10 cellular contexts compared by ENCODE assay signal in genomic region chr6:75579951-75580350, GRCh38. TPM values are rescaled to one million over a fixed set of nuclear protein-coding genes. Genes with fewer than 3 reads are reported as not detected.
DNase-seq lines count a peak whose midpoint lies in the region; ATAC-seq, FAIRE-seq and TF ChIP-seq lines count a peak whose summit lies in the region.
"Had no signal": no experiment of that assay in that cellular context is flagged by ENCODE, and none has a peak within 500 bp of the region (broad histone marks: within the 10 kb centered on the region; RNA-seq: fewer than 3 reads in every experiment).

No MANE protein-coding gene starts in this region.

- no peak for TF ChIP-seq CTCF in K562 (IDR thresholded peaks at IDR 0.05 in 2 of 3, conservative IDR thresholded peaks at IDR 0.05 in 1 of 3; ENCODE audit: insufficient read depth in 2 of 3, low read depth in 1 of 3, low read length in 3 of 3)

- no peak overlapping the region for H3K4me2 ChIP-seq in K562 (ENCODE audit: insufficient read depth, low read length)

- H3K79me2 ChIP-seq in K562 (ENCODE audit: control insufficient read depth, insufficient read depth, low read length): no peaks in the 10 kb centered on the region

- TF ChIP-seq EP300 in K562 (IDR thresholded peaks at IDR 0.05; ENCODE audit: low read length): no peak

- no peaks in the 10 kb centered on the region for H3K36me3 ChIP-seq in K562 (ENCODE audit: control insufficient read depth, insufficient read depth, low read length)

- POLR2A ChIA-PET in K562 (lab: Yijun Ruan, JAX): no interaction called here

- H3K9me1 ChIP-seq in K562 (ENCODE audit: control insufficient read depth, insufficient read depth, low read length): no peaks in the 10 kb centered on the region

- FAIRE-seq in GM18507 (lab: Jason Lieb, UNC) (peak; percentile 68), K562 (lab: Jason Lieb, UNC) (no peak), frontal cortex (lab: Jason Lieb, UNC) (no peak)

- no peaks in the 10 kb centered on the region for H4K20me1 ChIP-seq in K562 (replicated peaks; ENCODE audit: control insufficient read depth, insufficient read depth, low read length)

- 5% methylated on average over 4 of the region's 4 CpGs for WGBS in K562 (ENCODE audit: insufficient coverage, low coverage, missing lambda C conversion rate)

- no peaks in the 10 kb centered on the region for H3K4me1 ChIP-seq in K562 (replicated peaks in 1 of 2; ENCODE audit: control insufficient read depth in 2 of 2, insufficient read depth in 2 of 2, low read length in 2 of 2)

- TF ChIP-seq RAD21 in K562 (CRISPR knock-in tag; conservative IDR thresholded peaks at IDR 0.05 in 1 of 2, IDR thresholded peaks at IDR 0.05 in 1 of 2): no peak

- no peak for TF ChIP-seq POLR2A in K562 (conservative IDR thresholded peaks at IDR 0.05)

- peak; percentile 79 for ATAC-seq in GM19463 (IDR thresholded peaks at IDR 0.05; ENCODE audit: unreplicated experiment)
- ATAC-seq in HG03060 (IDR thresholded peaks at IDR 0.05; ENCODE audit: low read depth, unreplicated experiment): peak; percentile 79
- ATAC-seq in K562: 0 out of 3 replicates have a peak, but pooled peaks have one; percentile 33
- ATAC-seq: left lobe of liver had no signal

- no peak overlapping the region for H3K27ac ChIP-seq in K562 (ENCODE audit: extremely low read depth, low read depth, low read length)

- H3K27me3 ChIP-seq in K562 (ENCODE audit: control insufficient read depth in 2 of 2, insufficient read depth in 2 of 2, low read length in 2 of 2): no peaks in the 10 kb centered on the region

- DNase-seq in GM18507 (ENCODE audit: extremely low spot score, insufficient read length, low read depth): no peak
- DNase-seq in K562 (ENCODE audit: extremely low read depth in 1 of 4, low spot score in 3 of 4): no peak
- no peak for DNase-seq in frontal cortex (ENCODE audit: low spot score in 2 of 2)
- DNase-seq in RPMI8226: no peak
- no peak for DNase-seq in hepatic stellate cell (ENCODE audit: low spot score)
- DNase-seq in NAMALWA (ENCODE audit: low spot score): no peak
- DNase-seq: NCI-H2171 treated with DMSO at 0.1 percent for 48 hours had no signal

- CTCF ChIA-PET in K562 (lab: Yijun Ruan, JAX; ENCODE audit: low intra/inter-chr PET ratio): no interaction called here

- no peak overlapping the region for H2AFZ ChIP-seq in K562 (ENCODE audit: low read depth, low read length)

- BruUV-seq in K562 (replicated peaks; lab: Mats Ljungman, UMichigan): no TSS peak

- H3K4me3 ChIP-seq in K562: no peak overlapping the region

- no peak overlapping the region for H3K9ac ChIP-seq in K562 (ENCODE audit: insufficient read depth in 1 of 2, low read depth in 2 of 2, low read length in 2 of 2)

- in situ Hi-C loops in K562 (cut with MboI): no loop called here

- no peaks in the 10 kb centered on the region for H3K9me3 ChIP-seq in K562 (replicated peaks; ENCODE audit: control insufficient read depth, insufficient read depth, low read depth, low read length)

- intact Hi-C loops in K562 (cut with micrococcal nuclease): no loop called here

TF ChIP-seq in K562, 482 proteins besides CTCF, POLR2A, EP300 and RAD21:
- TF ChIP-seq ZBTB5 (IDR thresholded peaks at IDR 0.05): no peak

RNA-seq across cellular contexts. Expression of gene SENP6, which starts 21.7 kb away (rescaled TPM):
- 48.5 and 222 TPM in 2 replicates for total RNA-seq in K562 (2011; cell fraction: chromatin; rRNA removed; ENCODE audit: low replicate concordance)
- total RNA-seq in K562 (2011; cell fraction: nucleolus; rRNA removed): 23.3 and 32.6 TPM in 2 replicates
- 72.3 and 122 TPM in 2 replicates for total RNA-seq in K562 (2011; cell fraction: nucleoplasm; rRNA removed)
- total RNA-seq in K562 (2014; rRNA removed) (31.4 and 37.8 TPM in 2 replicates), K562 (2014; rRNA removed; fragmentation: Illumina TruSeq; extraction: Trizol) (79.4 and 89.9 TPM in 2 replicates), K562 (2015; rRNA removed; fragmentation: Illumina TruSeq; extraction: Trizol) (59.7 and 65.9 TPM in 2 replicates), K562 (2021) (52.9 and 60.2 TPM in 2 replicates), frontal cortex (307 TPM)
- polyA plus RNA-seq in K562 (2011; rRNA removed) (33.6 and 43.7 TPM in 2 replicates), K562 (2014; fragmentation: Illumina TruSeq; extraction: Trizol) (48.2 and 57.7 TPM in 2 replicates), K562 (2014; fragmentation: Nextera tagmentation; extraction: Ambion mirVana) (10 to 100 TPM; 11.1 to 12.6 TPM), K562 (2014; rRNA removed) (42.2 and 46.8 TPM in 2 replicates)
- polyA plus RNA-seq in K562 (2011; cell fraction: cytosol; rRNA removed): 5.2 and 9.1 TPM in 2 replicates
- 21.5 and 23.7 TPM in 2 replicates for polyA plus RNA-seq in K562 (2011; cell fraction: nucleus; rRNA removed)
- polyA plus RNA-seq in K562 (2012): 32.8 and 39.2 TPM in 2 replicates
- 55.8 and 68.9 TPM in 2 replicates for polyA minus RNA-seq in K562 (2011; rRNA and poly(A)+ RNA removed)
- 15.6 and 21.2 TPM in 2 replicates for polyA minus RNA-seq in K562 (2011; cell fraction: cytosol; rRNA and poly(A)+ RNA removed)
- polyA minus RNA-seq in K562 (2011; cell fraction: nucleus; rRNA and poly(A)+ RNA removed): 43.8 and 69.5 TPM in 2 replicates
